ENCODE assay signal across 27 cellular contexts in genomic region chr2:198691236-198691635, GRCh38.
"Had no signal": no experiment of that assay in that cellular context is flagged by ENCODE, and none has a peak within 500 bp of the region (broad histone marks: within the 10 kb centered on the region; RNA-seq: fewer than 3 reads in every experiment).

No MANE protein-coding gene starts in this region.

- H3K4me3 ChIP-seq: stomach, suprapubic skin, testis, thoracic aorta, thyroid gland, tibial artery, tibial nerve, transverse colon, upper lobe of left lung, upper lobe of right lung, uterus, vagina had no signal

- DNase-seq: stimulated activated CD4-positive, alpha-beta T cell treated with anti-CD3 and anti-CD28 coated beads, Interleukin-2, amount 100 ng/mL, for 48 hours; stimulated activated CD4-positive, alpha-beta T cell treated with anti-CD3 and anti-CD28 coated beads, Interleukin-4, amount 100 ng/mL, for 1 hour; stimulated activated CD4-positive, alpha-beta T cell treated with anti-CD3 and anti-CD28 coated beads, Interleukin-4, amount 100 ng/mL, for 24 hours; stimulated activated CD4-positive, alpha-beta T cell treated with anti-CD3 and anti-CD28 coated beads, Interleukin-4, amount 100 ng/mL, for 4 hours; stimulated activated CD8-positive, alpha-beta memory T cell treated with anti-CD3 and anti-CD28 coated beads, Interleukin-4, amount 100 ng/mL, for 48 hours; stimulated activated naive B cell treated with anti-CD40 and anti-IgM and Interleukin-4, amounts not matched to agents 10 μg/mL and 1 μg/mL and 100 μg/mL, for 72 hours; stimulated activated naive CD4-positive, alpha-beta T cell; stimulated activated naive CD4-positive, alpha-beta T cell treated with Interleukin-2 at 50 U/mL for 16 hours; stimulated activated naive CD8-positive, alpha-beta T cell treated with anti-CD3 and anti-CD28 coated beads, Interleukin-15, amount 100 ng/mL, for 72 hours; stimulated activated naive CD8-positive, alpha-beta T cell treated with anti-CD3 and anti-CD28 coated beads, Interleukin-15, Interleukin-2, amounts not matched to agents 100 U/mL and 50 U/mL, for 24 hours; stomach; substantia nigra; testis; thyroid gland; tibial artery; transverse colon; trophoblast cell; upper lobe of left lung; upper lobe of right lung; uterus had no signal

- H3K27ac ChIP-seq: stomach, suprapubic skin, testis, thoracic aorta, thyroid gland, tibial artery, tibial nerve, transverse colon, upper lobe of left lung, upper lobe of right lung, uterus, vagina had no signal

- H3K9me3 ChIP-seq: stomach, suprapubic skin, testis, thoracic aorta, thyroid gland, tibial artery, transverse colon, upper lobe of left lung, upper lobe of right lung, uterus, vagina had no signal

- FAIRE-seq: urothelium cell line had no signal

- H3K4me1 ChIP-seq: stomach, suprapubic skin, testis, thyroid gland, tibial artery, tibial nerve, upper lobe of left lung, upper lobe of right lung, uterus, vagina had no signal

- ATAC-seq: stimulated activated effector memory CD8-positive, alpha-beta T cell treated with anti-CD3 and anti-CD28 coated beads, Interleukin-12 subunit alpha, Interleukin-12 subunit beta, amount 100 ng/mL, for 72 hours; stimulated activated memory B cell treated with anti-CD40 and anti-IgM and Interleukin-4, amounts not matched to agents 10 μg/mL and 1 μg/mL and 100 μg/mL, for 72 hours; stimulated activated naive B cell treated with anti-CD40 and anti-IgM and Interleukin-4, amounts not matched to agents 10 μg/mL and 1 μg/mL and 100 μg/mL, for 72 hours; stimulated activated naive CD8-positive, alpha-beta T cell treated with anti-CD3 and anti-CD28 coated beads, Interleukin-15, amount 100 ng/mL, for 72 hours; stimulated activated naive CD8-positive, alpha-beta T cell treated with anti-CD3 and anti-CD28 coated beads, Interleukin-15, Interleukin-2, amounts not matched to agents 100 U/mL and 50 U/mL, for 24 hours; upper lobe of right lung had no signal

- H3K27me3 ChIP-seq: stomach, suprapubic skin, testis, thyroid gland, tibial artery, tibial nerve, transverse colon, upper lobe of left lung, upper lobe of right lung, uterus, vagina had no signal

- H3K36me3 ChIP-seq: stomach, suprapubic skin, thoracic aorta, thyroid gland, tibial artery, tibial nerve, transverse colon, upper lobe of left lung, upper lobe of right lung, uterus, vagina had no signal
